Comparison of ENCODE assay signal across 27 cellular contexts in genomic region chr3:11084098-11084497, GRCh38.
"Had no signal": no experiment of that assay in that cellular context is flagged by ENCODE, and none has a peak within 500 bp of the region (broad histone marks: within the 10 kb centered on the region; RNA-seq: fewer than 3 reads in every experiment).

No MANE protein-coding gene starts in this region.

- H3K27ac ChIP-seq: breast epithelium, colonic mucosa had no signal

- DNase-seq: activated B cell treated with CpG ODN at 0.5 μM for 24 hours; activated CD4-positive, alpha-beta memory T cell treated with anti-CD3 and anti-CD28 coated beads, Interleukin-2, amount 10 ng/mL, durations not matched to agents 7 days and 5 days; activated CD4-positive, alpha-beta T cell treated with anti-CD3 and anti-CD28 coated beads for 1 hour; activated CD4-positive, alpha-beta T cell treated with anti-CD3 and anti-CD28 coated beads, Interleukin-2, amount 10 ng/mL, durations not matched to agents 7 days and 5 days; activated CD8-positive, alpha-beta memory T cell treated with anti-CD3 and anti-CD28 coated beads, Interleukin-2, amount 50 U/mL, for 48 hours; activated T-cell treated with anti-CD3 and anti-CD28 coated beads, Interleukin-2, amount 50 U/mL, for 1 hour; aorta; caudate nucleus; colonic mucosa; KG1; MV-4-11; NCI-H1092 treated with DMSO at 0.1 percent for 48 hours; NCI-H1436; NCI-H1694 treated with DMSO at 0.1 percent for 48 hours; NCI-H2029 treated with DMSO at 0.1 percent for 48 hours; NCI-H2171; NCI-H345; NCI-H510A; NCI-H526 treated with DMSO at 0.1 percent for 48 hours; NK-92 treated with Interleukin-12 subunit alpha and Interleukin-12 subunit beta, amount 100 ng/mL, for 24 hours; OCI-M1; SHP77 treated with DMSO at 0.1 percent for 48 hours; T-cell; T-helper 2 cell; T1000 had no signal

- H3K27me3 Mint-ChIP-seq: activated naive CD4-positive, alpha-beta T cell treated with anti-CD3 and anti-CD28 coated beads, Interleukin-2, amount 50 U/mL, for 24 hours had no signal

- H3K36me3 ChIP-seq: breast epithelium, colonic mucosa had no signal

- H3K9me3 Mint-ChIP-seq: activated B cell treated with CpG ODN at 0.5 μM for 24 hours; activated CD4-positive, alpha-beta memory T cell treated with anti-CD3 and anti-CD28 coated beads, Interleukin-2, amount 10 ng/mL, durations not matched to agents 7 days and 5 days; activated CD4-positive, alpha-beta T cell treated with anti-CD3 and anti-CD28 coated beads, Interleukin-2, amount 10 ng/mL, durations not matched to agents 7 days and 5 days; activated naive CD4-positive, alpha-beta T cell treated with anti-CD3 and anti-CD28 coated beads, Interleukin-2, amount 50 U/mL, for 24 hours; T-cell had no signal

- H3K36me3 Mint-ChIP-seq: activated naive CD4-positive, alpha-beta T cell treated with anti-CD3 and anti-CD28 coated beads, Interleukin-2, amount 50 U/mL, for 24 hours; T-cell had no signal

- H3K27me3 ChIP-seq: breast epithelium, colonic mucosa had no signal

- H3K4me3 ChIP-seq: breast epithelium, colonic mucosa had no signal

- H3K27ac Mint-ChIP-seq: activated B cell treated with CpG ODN at 0.5 μM for 24 hours; activated CD4-positive, alpha-beta memory T cell treated with anti-CD3 and anti-CD28 coated beads, Interleukin-2, amount 10 ng/mL, durations not matched to agents 7 days and 5 days; activated CD4-positive, alpha-beta T cell treated with anti-CD3 and anti-CD28 coated beads, Interleukin-2, amount 10 ng/mL, durations not matched to agents 7 days and 5 days; activated naive CD4-positive, alpha-beta T cell treated with anti-CD3 and anti-CD28 coated beads, Interleukin-2, amount 50 U/mL, for 24 hours; T-cell had no signal

- H3K9me3 ChIP-seq: breast epithelium, colonic mucosa had no signal

- H3K4me1 ChIP-seq: breast epithelium, colonic mucosa had no signal

- H3K4me1 Mint-ChIP-seq: activated CD4-positive, alpha-beta memory T cell treated with anti-CD3 and anti-CD28 coated beads, Interleukin-2, amount 10 ng/mL, durations not matched to agents 7 days and 5 days; activated CD4-positive, alpha-beta T cell treated with anti-CD3 and anti-CD28 coated beads, Interleukin-2, amount 10 ng/mL, durations not matched to agents 7 days and 5 days; activated naive CD4-positive, alpha-beta T cell treated with anti-CD3 and anti-CD28 coated beads, Interleukin-2, amount 50 U/mL, for 24 hours; T-cell had no signal

- H3K4me3 Mint-ChIP-seq: activated B cell treated with CpG ODN at 0.5 μM for 24 hours; activated CD4-positive, alpha-beta memory T cell treated with anti-CD3 and anti-CD28 coated beads, Interleukin-2, amount 10 ng/mL, durations not matched to agents 7 days and 5 days; activated CD4-positive, alpha-beta T cell treated with anti-CD3 and anti-CD28 coated beads, Interleukin-2, amount 10 ng/mL, durations not matched to agents 7 days and 5 days; activated naive CD4-positive, alpha-beta T cell treated with anti-CD3 and anti-CD28 coated beads, Interleukin-2, amount 50 U/mL, for 24 hours; T-cell had no signal
